Comparison of ENCODE assay signal across 14 cellular contexts in genomic region chr22:42887523-42888507, GRCh38. TPM values are rescaled to one million over a fixed set of nuclear protein-coding genes. Genes with fewer than 3 reads are reported as not detected.
DNase-seq lines count a peak whose midpoint lies in the region; ATAC-seq and TF ChIP-seq lines count a peak whose summit lies in the region.
"Had no signal": no experiment of that assay in that cellular context is flagged by ENCODE, and none has a peak within 500 bp of the region (broad histone marks: within the 10 kb centered on the region; RNA-seq: fewer than 3 reads in every experiment).

No MANE protein-coding gene starts in this region.

- peaks cover 16% of the 10 kb centered on the region for H3K36me3 Mint-ChIP-seq in activated naive CD4-positive, alpha-beta T cell treated with anti-CD3 and anti-CD28 coated beads, Interleukin-2, amount 10 ng/mL, durations not matched to agents 7 days and 5 days
- H3K36me3 Mint-ChIP-seq in activated naive CD4-positive, alpha-beta T cell treated with anti-CD3 and anti-CD28 coated beads, Interleukin-2, amount 50 U/mL, for 72 hours, result no peaks in the 10 kb centered on the region
- H3K36me3 Mint-ChIP-seq in WTC11, result peaks cover 43% of the 10 kb centered on the region

- H3K36me3 ChIP-seq in lower lobe of right lung (peaks cover 81% of the 10 kb centered on the region), stomach (peaks cover 47 to 99% (median 88%) of the 10 kb centered on the region in 4 donors)
- H3K36me3 ChIP-seq: uterus had no signal

- intact Hi-C loops in lower lobe of right lung (cut with DNase I), result no loop called here
- intact Hi-C loops in stomach (cut with DNase I; ENCODE audit: low total_unique reads), result no loop called here

- CTCF ChIA-PET in activated naive CD4-positive, alpha-beta T cell treated with anti-CD3 and anti-CD28 coated beads, Interleukin-2, amount 10 ng/mL, durations not matched to agents 7 days and 5 days (lab: Charles Lee), result interaction anchor here (1.4 kb wide), 1 partner anchor 146 kb away, joined by 3 read pairs; no protein-coding TSS in a partner anchor
- CTCF ChIA-PET in WTC11 (lab: Charles Lee), result no interaction called here

- peak overlapping the region; percentile 59 for H3K27ac Mint-ChIP-seq in activated naive CD4-positive, alpha-beta T cell treated with anti-CD3 and anti-CD28 coated beads, Interleukin-2, amount 10 ng/mL, durations not matched to agents 7 days and 5 days
- peak overlapping the region in 1 of 2 donors; percentile 94 for H3K27ac Mint-ChIP-seq in activated naive CD4-positive, alpha-beta T cell treated with anti-CD3 and anti-CD28 coated beads, Interleukin-2, amount 50 U/mL, for 72 hours
- H3K27ac Mint-ChIP-seq in WTC11, result peak overlapping the region; percentile 12

- H3K27me3 ChIP-seq in lower lobe of right lung (ENCODE audit: low read depth), result no peaks in the 10 kb centered on the region
- H3K27me3 ChIP-seq in stomach, result no peaks in the 10 kb centered on the region
- H3K27me3 ChIP-seq: uterus had no signal

- TF ChIP-seq POLR2A in stomach (IDR thresholded peaks at IDR 0.05), result no peak

- peaks cover 18% of the 10 kb centered on the region for H3K4me1 ChIP-seq in lower lobe of right lung
- H3K4me1 ChIP-seq in stomach, result peaks cover 25 to 77% (median 38%) of the 10 kb centered on the region in 4 donors
- H3K4me1 ChIP-seq: uterus had no signal

- 32 to 58% (median 51%) methylated on average over 14 of the region's 14 CpGs for WGBS in stomach, 5 donors

- POLR2A ChIA-PET in WTC11 (lab: Charles Lee), result interaction anchor here (0.6 kb wide), 1 partner anchor 78 kb away, joined by 3 read pairs; no protein-coding TSS in a partner anchor

- H3K27ac ChIP-seq in lower lobe of right lung, result peak overlapping the region; percentile 41
- H3K27ac ChIP-seq in stomach, result peak overlapping the region; percentile 77 to 93 (median 87)
- H3K27ac ChIP-seq: uterus, WERI-Rb-1 had no signal

- peaks cover 42% of the 10 kb centered on the region for H3K4me1 Mint-ChIP-seq in activated naive CD4-positive, alpha-beta T cell treated with anti-CD3 and anti-CD28 coated beads, Interleukin-2, amount 10 ng/mL, durations not matched to agents 7 days and 5 days
- peaks cover 2% of the 10 kb centered on the region for H3K4me1 Mint-ChIP-seq in WTC11

- no peak for TF ChIP-seq EP300 in stomach (IDR thresholded peaks at IDR 0.05)

- DNase-seq in activated naive CD4-positive, alpha-beta T cell treated with anti-CD3 and anti-CD28 coated beads, Interleukin-2, amount 10 ng/mL, durations not matched to agents 7 days and 5 days, result no peak
- DNase-seq in activated naive CD4-positive, alpha-beta T cell treated with anti-CD3 and anti-CD28 coated beads, Interleukin-2, amount 50 U/mL, for 72 hours (ENCODE audit: low spot score in 2 of 2), result no peak
- DNase-seq in WTC11 (ENCODE audit: low spot score), result no peak
- no peak for DNase-seq in lower lobe of right lung
- peak; percentile 82 for DNase-seq in stomach
- no peak for DNase-seq in nucleus accumbens (lab: John Stamatoyannopoulos, UW)
- DNase-seq in GDM1 (lab: John Stamatoyannopoulos, UW), result no peak
- DNase-seq: aorta, Karpas-422, NCI-H1694, NCI-H82, uterus, WERI-Rb-1 had no signal

- H3K9me3 ChIP-seq in lower lobe of right lung, result no peaks in the 10 kb centered on the region
- H3K9me3 ChIP-seq in stomach, result no peaks in the 10 kb centered on the region
- H3K9me3 ChIP-seq: uterus had no signal

- no peaks in the 10 kb centered on the region for H3K27me3 Mint-ChIP-seq in activated naive CD4-positive, alpha-beta T cell treated with anti-CD3 and anti-CD28 coated beads, Interleukin-2, amount 10 ng/mL, durations not matched to agents 7 days and 5 days
- H3K27me3 Mint-ChIP-seq in WTC11 (ENCODE audit: low read depth), result no peaks in the 10 kb centered on the region

- H3K4me3 Mint-ChIP-seq in activated naive CD4-positive, alpha-beta T cell treated with anti-CD3 and anti-CD28 coated beads, Interleukin-2, amount 10 ng/mL, durations not matched to agents 7 days and 5 days, result no peak overlapping the region
- H3K4me3 Mint-ChIP-seq in WTC11, result no peak overlapping the region

- TF ChIP-seq CTCF in WTC11 (IDR thresholded peaks at IDR 0.05) (no peak), lower lobe of right lung (IDR thresholded peaks at IDR 0.05) (no peak), stomach (IDR thresholded peaks at IDR 0.05) (no peak)

- H3K4me3 ChIP-seq in lower lobe of right lung, result no peak overlapping the region
- H3K4me3 ChIP-seq in stomach, result no peak overlapping the region
- H3K4me3 ChIP-seq: uterus had no signal

- ATAC-seq in activated naive CD4-positive, alpha-beta T cell treated with anti-CD3 and anti-CD28 coated beads, Interleukin-2, amount 50 U/mL, for 72 hours, result no peak
- no peak for ATAC-seq in WTC11
- ATAC-seq in lower lobe of right lung, result peak; percentile 69 to 85
- no peak for ATAC-seq in GM18909 (IDR thresholded peaks at IDR 0.05; ENCODE audit: poor library complexity, unreplicated experiment)

- no peaks in the 10 kb centered on the region for H3K9me3 Mint-ChIP-seq in activated naive CD4-positive, alpha-beta T cell treated with anti-CD3 and anti-CD28 coated beads, Interleukin-2, amount 10 ng/mL, durations not matched to agents 7 days and 5 days
- H3K9me3 Mint-ChIP-seq in activated naive CD4-positive, alpha-beta T cell treated with anti-CD3 and anti-CD28 coated beads, Interleukin-2, amount 50 U/mL, for 72 hours, result no peaks in the 10 kb centered on the region
- H3K9me3 Mint-ChIP-seq in WTC11, result no peaks in the 10 kb centered on the region

TF ChIP-seq in WTC11, 78 proteins besides CTCF, POLR2A, EP300 and RAD21 (continues in another document):
- TF ChIP-seq ZNF281 (CRISPR knock-in tag; IDR thresholded peaks at IDR 0.05), result no peak
- no peak for TF ChIP-seq STAT6 (CRISPR knock-in tag; conservative IDR thresholded peaks at IDR 0.05; ENCODE audit: low read depth)
- no peak for TF ChIP-seq ZNF416 (CRISPR knock-in tag; IDR thresholded peaks at IDR 0.05)
- TF ChIP-seq TCF7 (CRISPR knock-in tag; IDR thresholded peaks at IDR 0.05; ENCODE audit: low read depth), result no peak
- TF ChIP-seq SMAD3 (CRISPR knock-in tag; IDR thresholded peaks at IDR 0.05; ENCODE audit: borderline replicate concordance), result no peak
- TF ChIP-seq ZNF232 (CRISPR knock-in tag; IDR thresholded peaks at IDR 0.05), result no peak
- TF ChIP-seq ZNF121 (CRISPR knock-in tag; IDR thresholded peaks at IDR 0.05), result no peak
- TF ChIP-seq ZNF512 (CRISPR knock-in tag; IDR thresholded peaks at IDR 0.05; ENCODE audit: borderline replicate concordance), result no peak

RNA-seq across cellular contexts. Expression of gene ARFGAP3, which starts 30.7 kb away (rescaled TPM):
- total RNA-seq in activated naive CD4-positive, alpha-beta T cell treated with anti-CD3 and anti-CD28 coated beads, Interleukin-2, amount 50 U/mL, for 72 hours, result 10 to 100 TPM; 23.3 to 47.3 TPM
- 16.9 to 17.1 TPM (median 17.1 TPM) in 3 replicates for total RNA-seq in WTC11 (2021)
- 39.9 TPM for total RNA-seq in lower lobe of right lung
- 10 to 100 TPM in 4 of 5 donors, 1 to 10 TPM in 1; 4.6 to 77.5 (median 40.6) TPM for total RNA-seq in stomach
- polyA plus RNA-seq in stomach, result 10 to 100 TPM; 23.2 to 51.9 (median 39.2) TPM

Comparison
In these comparisons a context has a peak if more than half of its experiments do, and no peak if none do; other contexts are left out.
1. ATAC-seq: peak in lower lobe of right lung (2 of 2); none in activated naive CD4-positive, alpha-beta T cell treated with anti-CD3 and anti-CD28 coated beads, Interleukin-2, amount 50 U/mL, for 72 hours (0 of 2), WTC11 (single experiment) and GM18909 (single experiment).